19 cellular contexts compared by ENCODE assay signal in genomic region chr5:142311725-142312124, GRCh38. TPM values are rescaled to one million over a fixed set of nuclear protein-coding genes. Genes with fewer than 3 reads are reported as not detected.
A peak's percentile ranks its signal among the peaks of the same experiment; 100 is the strongest.
DNase-seq lines count a peak whose midpoint lies in the region; ATAC-seq, FAIRE-seq and TF ChIP-seq lines count a peak whose summit lies in the region.
"Had no signal": no experiment of that assay in that cellular context is flagged by ENCODE, and none has a peak within 500 bp of the region (broad histone marks: within the 10 kb centered on the region; RNA-seq: fewer than 3 reads in every experiment).

No MANE protein-coding gene starts in this region.

- H3K9me1 ChIP-seq in K562 (ENCODE audit: control insufficient read depth, insufficient read depth, low read length), result no peaks in the 10 kb centered on the region

- H3K9ac ChIP-seq in BLaER1 (no peak overlapping the region), K562 (ENCODE audit: insufficient read depth in 1 of 2, low read depth in 2 of 2, low read length in 2 of 2) (no peak overlapping the region)

- in situ Hi-C loops in K562 (cut with MboI) (no loop called here), brain microvascular endothelial cell (cut with HindIII; ENCODE audit: low pct_ligation_motif_present, low sequenced_read_pairs) (loop anchor here (25.0 kb wide), 1 partner anchor 226 kb away; no protein-coding TSS in a partner anchor)

- H3K4me1 ChIP-seq in BLaER1 (peaks cover 69% of the 10 kb centered on the region), GM23338 (ENCODE audit: insufficient read depth) (peaks cover 84% of the 10 kb centered on the region), K562 (replicated peaks in 1 of 2; ENCODE audit: control insufficient read depth in 2 of 2, insufficient read depth in 2 of 2, low read length in 2 of 2) (peaks cover 0 to 6% of the 10 kb centered on the region in 2 experiments; a peak in 1 of 5 replicates)

- no peaks in the 10 kb centered on the region for H3K27me3 ChIP-seq in BLaER1
- H3K27me3 ChIP-seq in GM23338 (ENCODE audit: insufficient read depth), result no peaks in the 10 kb centered on the region
- H3K27me3 ChIP-seq in K562 (ENCODE audit: control insufficient read depth in 2 of 2, insufficient read depth in 2 of 2, low read length in 2 of 2), result no peaks in the 10 kb centered on the region
- no peaks in the 10 kb centered on the region for H3K27me3 ChIP-seq in brain microvascular endothelial cell (replicated peaks)

- no peak for DNase-seq in GM23338 (ENCODE audit: low spot score)
- DNase-seq in K562 (ENCODE audit: extremely low read depth in 1 of 4, low spot score in 3 of 4), result no peak
- no peak for DNase-seq in neural crest cell (ENCODE audit: low read depth, low spot score)
- no peak for DNase-seq in RWPE1 (ENCODE audit: low spot score)
- no peak for DNase-seq in brain microvascular endothelial cell
- DNase-seq: CD8-positive, alpha-beta T cell; COR-L47; DMS153; DND-41; GDM1 had no signal

- H3K36me3 Mint-ChIP-seq in GM23338 (ENCODE audit: low read depth), result peaks cover 99% of the 10 kb centered on the region
- peaks cover 19% of the 10 kb centered on the region for H3K36me3 Mint-ChIP-seq in neural crest cell (ENCODE audit: low read depth)
- H3K36me3 Mint-ChIP-seq: CD14-positive monocyte; CD8-positive, alpha-beta T cell; IgD-negative memory B cell had no signal

- H3F3A ChIP-seq in GM23338 (replicated peaks; ENCODE audit: low read depth), result peaks cover 79% of the 10 kb centered on the region

- H3K9me2 ChIP-seq in GM23338 (ENCODE audit: insufficient read depth), result no peaks in the 10 kb centered on the region; the same call in 1 of the 2 replicates

- TF ChIP-seq CTCF in GM23338 (conservative IDR thresholded peaks at IDR 0.05; ENCODE audit: low read depth in 2 of 2), result no peak
- TF ChIP-seq CTCF in K562 (IDR thresholded peaks at IDR 0.05 in 2 of 3, conservative IDR thresholded peaks at IDR 0.05 in 1 of 3; ENCODE audit: insufficient read depth in 2 of 3, low read depth in 1 of 3, low read length in 3 of 3), result no peak
- no peak for TF ChIP-seq CTCF in neural crest cell (conservative IDR thresholded peaks at IDR 0.05)
- TF ChIP-seq CTCF in RWPE1 (conservative IDR thresholded peaks at IDR 0.05; ENCODE audit: low read depth), result no peak
- no peak for TF ChIP-seq CTCF in brain microvascular endothelial cell (IDR thresholded peaks at IDR 0.05; ENCODE audit: low read depth, low read length, missing control alignments)

- peaks cover 36% of the 10 kb centered on the region for H3K27me3 Mint-ChIP-seq in GM23338 (ENCODE audit: insufficient read depth, low read depth, poor library complexity)
- H3K27me3 Mint-ChIP-seq in neural crest cell (ENCODE audit: low read depth), result no peaks in the 10 kb centered on the region

- no peak for TF ChIP-seq EP300 in K562 (IDR thresholded peaks at IDR 0.05; ENCODE audit: low read length)

- peak overlapping the region; percentile 7; the same call in 1 of the 2 replicates for H3K27ac Mint-ChIP-seq in GM23338
- peak overlapping the region; percentile 40 for H3K27ac Mint-ChIP-seq in neural crest cell (ENCODE audit: unreplicated experiment)
- H3K27ac Mint-ChIP-seq: B cell; CD8-positive, alpha-beta T cell; IgD-negative memory B cell had no signal

- CTCF ChIA-PET in K562 (lab: Yijun Ruan, JAX; ENCODE audit: low intra/inter-chr PET ratio) (no interaction called here), RWPE1 (lab: Yijun Ruan, JAX) (interaction anchor here (0.7 to 1.4 kb wide), 4 partner anchors 10 to 237 kb away, joined by 3 to 6 read pairs (median 4); no protein-coding TSS in a partner anchor)

- no peaks in the 10 kb centered on the region for H3K9me3 ChIP-seq in BLaER1
- H3K9me3 ChIP-seq in K562 (replicated peaks; ENCODE audit: control insufficient read depth, insufficient read depth, low read depth, low read length), result no peaks in the 10 kb centered on the region

- no peak overlapping the region for H2AFZ ChIP-seq in GM23338
- no peak overlapping the region for H2AFZ ChIP-seq in K562 (ENCODE audit: low read depth, low read length)

- FAIRE-seq in K562 (lab: Jason Lieb, UNC), result no peak
- FAIRE-seq: A204.1, D721Med, GM12892 had no signal

- TF ChIP-seq RAD21 in K562 (CRISPR knock-in tag; conservative IDR thresholded peaks at IDR 0.05 in 1 of 2, IDR thresholded peaks at IDR 0.05 in 1 of 2), result no peak

- H3K4me3 Mint-ChIP-seq in GM23338 (peak overlapping the region; percentile 3; the same call in 2 of the 3 replicates), neural crest cell (no peak overlapping the region)
- H3K4me3 Mint-ChIP-seq: B cell; CD14-positive monocyte; CD8-positive, alpha-beta T cell; IgD-negative memory B cell had no signal

- no peak for ATAC-seq in GM23338
- no peak for ATAC-seq in K562
- no peak for ATAC-seq in HG02642 (IDR thresholded peaks at IDR 0.05; ENCODE audit: poor library complexity, unreplicated experiment)
- ATAC-seq: CD8-positive, alpha-beta T cell; HCT116 had no signal

- TF ChIP-seq POLR2A in K562 (conservative IDR thresholded peaks at IDR 0.05), result no peak

- no TSS peak for BruUV-seq in K562 (replicated peaks; lab: Mats Ljungman, UMichigan)

- H3K9me3 Mint-ChIP-seq in GM23338, result no peaks in the 10 kb centered on the region; the same call in 2 of the 3 replicates
- no peaks in the 10 kb centered on the region for H3K9me3 Mint-ChIP-seq in neural crest cell
- H3K9me3 Mint-ChIP-seq: CD8-positive, alpha-beta T cell had no signal

- peak overlapping the region; percentile 13; the same call in 1 of the 2 replicates for H3K27ac ChIP-seq in BLaER1
- no peak overlapping the region for H3K27ac ChIP-seq in GM23338 (ENCODE audit: low read depth)
- H3K27ac ChIP-seq in K562 (ENCODE audit: extremely low read depth, low read depth, low read length), result no peak overlapping the region
- H3K27ac ChIP-seq in RWPE1, result no peak overlapping the region
- no peak overlapping the region for H3K27ac ChIP-seq in brain microvascular endothelial cell

- H3K79me2 ChIP-seq in GM23338 (replicated peaks; ENCODE audit: insufficient read depth) (peaks cover 100% of the 10 kb centered on the region), K562 (ENCODE audit: control insufficient read depth, insufficient read depth, low read length) (peaks cover 37% of the 10 kb centered on the region)

- intact Hi-C loops in K562 (cut with micrococcal nuclease), result no loop called here

- H4K20me1 ChIP-seq in BLaER1 (no peaks in the 10 kb centered on the region), GM23338 (replicated peaks; ENCODE audit: insufficient read depth) (peaks cover 78% of the 10 kb centered on the region), K562 (replicated peaks; ENCODE audit: control insufficient read depth, insufficient read depth, low read length) (peaks cover 17% of the 10 kb centered on the region; the same call in 1 of the 2 replicates)

- H3K4me1 Mint-ChIP-seq in GM23338 (peaks cover 88% of the 10 kb centered on the region), neural crest cell (peaks cover 64% of the 10 kb centered on the region)

- peak overlapping the region; percentile 94; the same call in 1 of the 2 replicates for H3K4me2 ChIP-seq in BLaER1
- peak overlapping the region; percentile 3; the same call in 1 of the 2 replicates for H3K4me2 ChIP-seq in GM23338
- H3K4me2 ChIP-seq in K562 (ENCODE audit: insufficient read depth, low read length), result no peak overlapping the region

- POLR2A ChIA-PET in K562 (lab: Yijun Ruan, JAX), result interaction anchor here (0.6 to 4.9 kb wide), 6 partner anchors 8 to 237 kb away, joined by 3 to 38 read pairs (median 8); no protein-coding TSS in a partner anchor
- POLR2A ChIA-PET in RWPE1 (lab: Yijun Ruan, JAX; ENCODE audit: low non-redundant PET), result interaction anchor here (0.6 kb wide), 1 partner anchor 1653 kb away, joined by 3 read pairs; no protein-coding TSS in a partner anchor

- no peak overlapping the region for H3K4me3 ChIP-seq in BLaER1
- H3K4me3 ChIP-seq in GM23338, result no peak overlapping the region
- H3K4me3 ChIP-seq in K562, result no peak overlapping the region
- H3K4me3 ChIP-seq in brain microvascular endothelial cell (ENCODE audit: low read depth, low read length), result no peak overlapping the region

- WGBS in K562 (ENCODE audit: insufficient coverage, low coverage, missing lambda C conversion rate), result 86% methylated on average over 6 of the region's 7 CpGs

- H3K36me3 ChIP-seq in BLaER1, result peaks cover 25% of the 10 kb centered on the region
- H3K36me3 ChIP-seq in GM23338 (ENCODE audit: insufficient read depth), result peaks cover 66% of the 10 kb centered on the region
- H3K36me3 ChIP-seq in K562 (ENCODE audit: control insufficient read depth, insufficient read depth, low read length), result peaks cover 67% of the 10 kb centered on the region; the same call in 2 of the 3 replicates
- peaks cover 68% of the 10 kb centered on the region for H3K36me3 ChIP-seq in brain microvascular endothelial cell (replicated peaks)

TF ChIP-seq in GM23338, 12 proteins besides CTCF, POLR2A, EP300 and RAD21 (continues in another document):
- no peak for TF ChIP-seq EZH2phosphoT487 (IDR thresholded peaks at IDR 0.05; ENCODE audit: unreplicated experiment)
- TF ChIP-seq EZH2 (IDR thresholded peaks at IDR 0.05; ENCODE audit: low read depth, unreplicated experiment), result no peak
- no peak for TF ChIP-seq CREB1 (CRISPR knock-in tag; IDR thresholded peaks at IDR 0.05; ENCODE audit: low read depth)

TF ChIP-seq in K562, 482 proteins besides CTCF, POLR2A, EP300 and RAD21 (continues in another document):
- no peak for TF ChIP-seq MTA3 (IDR thresholded peaks at IDR 0.05; ENCODE audit: borderline replicate concordance)

RNA-seq across cellular contexts. Expression of gene SPRY4, which starts 13.1 kb away (rescaled TPM):
- 177 and 240 TPM in 2 replicates for total RNA-seq in GM23338 (2014; rRNA removed; shearing (Covaris generic))
- polyA plus RNA-seq in GM23338 (2016; fragmentation: Nextera tagmentation; extraction: Ambion mirVana) (70.6 and 70.9 TPM in 2 replicates), K562 (2011; rRNA removed) (6.0 and 6.3 TPM in 2 replicates), K562 (2014; fragmentation: Illumina TruSeq; extraction: Trizol) (12.2 and 19.8 TPM in 2 replicates), K562 (2014; fragmentation: Nextera tagmentation; extraction: Ambion mirVana) (1 to 10 TPM; 2.6 to 3.1 TPM), K562 (2014; rRNA removed) (11.6 and 14.9 TPM in 2 replicates)
- 49.3 and 108 TPM in 2 replicates for total RNA-seq in K562 (2011; cell fraction: chromatin; rRNA removed; ENCODE audit: low replicate concordance)
- 62.4 and 87.6 TPM in 2 replicates for total RNA-seq in K562 (2011; cell fraction: nucleolus; rRNA removed)
- 57.4 and 69.9 TPM in 2 replicates for total RNA-seq in K562 (2011; cell fraction: nucleoplasm; rRNA removed)
- total RNA-seq in K562 (2014; rRNA removed) (11.2 and 20.4 TPM in 2 replicates), K562 (2014; rRNA removed; fragmentation: Illumina TruSeq; extraction: Trizol) (8.8 and 9.5 TPM in 2 replicates), K562 (2015; rRNA removed; fragmentation: Illumina TruSeq; extraction: Trizol) (7.1 and 8.9 TPM in 2 replicates), K562 (2021) (20.0 and 24.2 TPM in 2 replicates), neural crest cell (42.1 and 44.2 TPM in 2 replicates)
- 5.5 and 10.9 TPM in 2 replicates for polyA plus RNA-seq in K562 (2011; cell fraction: cytosol; rRNA removed)
- polyA plus RNA-seq in K562 (2011; cell fraction: nucleus; rRNA removed), result 15.8 and 47.7 TPM in 2 replicates
- 16.9 and 24.3 TPM in 2 replicates for polyA plus RNA-seq in K562 (2012)
- 9.9 and 18.2 TPM in 2 replicates for polyA minus RNA-seq in K562 (2011; rRNA and poly(A)+ RNA removed)
- polyA minus RNA-seq in K562 (2011; cell fraction: cytosol; rRNA and poly(A)+ RNA removed), result 8.3 and 14.6 TPM in 2 replicates
- 26.0 and 38.8 TPM in 2 replicates for polyA minus RNA-seq in K562 (2011; cell fraction: nucleus; rRNA and poly(A)+ RNA removed)
- total RNA-seq: B cell had no signal
- polyA plus RNA-seq: CD14-positive monocyte, IgD-negative memory B cell had no signal
